In the genomic region with DNA sequence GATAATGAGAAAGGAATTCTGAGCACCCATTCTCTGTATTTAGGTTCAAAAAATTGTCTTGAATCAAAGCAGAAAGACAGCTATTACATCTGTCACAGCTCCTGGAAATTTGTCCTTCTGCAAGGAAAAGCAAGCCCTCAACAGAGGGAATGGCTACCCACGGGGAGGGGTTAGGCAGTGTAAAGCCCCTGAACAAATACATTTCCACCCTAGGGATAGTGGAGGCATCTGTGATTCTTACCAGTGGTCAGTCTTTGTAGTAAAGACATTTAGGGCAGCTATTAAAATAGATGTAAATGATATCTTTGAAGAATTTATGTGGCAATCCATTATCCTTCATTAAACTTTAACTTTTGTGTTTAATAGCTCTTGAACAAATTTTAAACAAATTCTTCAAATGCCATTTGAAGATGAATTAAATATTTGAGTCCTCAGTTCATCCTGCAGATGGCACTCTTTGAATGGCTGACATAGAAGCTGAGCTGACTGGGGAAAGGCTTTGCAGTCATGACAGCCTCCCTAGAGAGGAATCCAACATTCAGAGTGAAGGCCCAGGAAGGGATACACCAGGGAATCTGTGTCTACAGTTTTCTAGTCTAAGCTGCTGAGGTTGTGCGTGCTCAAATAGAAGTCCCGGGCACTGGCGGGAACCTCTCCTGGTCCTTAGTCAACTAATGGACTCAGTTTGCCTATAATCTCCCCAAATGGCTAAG, we compare ENCODE assay signal across 8 cellular contexts.
DNase-seq lines count a peak whose midpoint lies in the region; ATAC-seq and TF ChIP-seq lines count a peak whose summit lies in the region.

No MANE protein-coding gene starts in this region.

- WGBS in aorta, 2 donors, result 48 to 57% methylated on average over 4 of the region's 4 CpGs

- H3K36me3 ChIP-seq in H7 (replicated peaks; ENCODE audit: control insufficient read depth, insufficient read depth, low read length) (no peaks in the 10 kb centered on the region), aorta (ENCODE audit: control insufficient read depth in 1 of 2, insufficient read depth in 2 of 2, low read length in 1 of 2) (peaks cover 4 to 10% of the 10 kb centered on the region in 2 donors)

- DNase-seq in AG10803 (ENCODE audit: low read depth), result peak; percentile 79
- peak; percentile 57 for DNase-seq in H7
- DNase-seq in NCI-H446 treated with DMSO at 0.1 percent for 48 hours (lab: John Stamatoyannopoulos, UW), result peak; percentile 80
- peak; percentile 74 to 77 for DNase-seq in cardiac fibroblast (ENCODE audit: low read depth in 2 of 2)
- DNase-seq in kidney glomerular epithelial cell (lab: John Stamatoyannopoulos, UW), result peak; percentile 73
- DNase-seq in aorta, result no peak
- no peak for DNase-seq in stimulated activated naive CD4-positive, alpha-beta T cell (lab: John Stamatoyannopoulos, UW)

- peaks cover 0 to 7% of the 10 kb centered on the region in 2 donors for H3K4me1 ChIP-seq in aorta (ENCODE audit: control insufficient read depth in 1 of 2, insufficient read depth in 2 of 2, low read length in 2 of 2)

- H3K27me3 ChIP-seq in H7 (ENCODE audit: control insufficient read depth, insufficient read depth, low read length) (no peaks in the 10 kb centered on the region), aorta (ENCODE audit: control insufficient read depth in 1 of 2, insufficient read depth in 2 of 2, low read length in 1 of 2) (no peaks in the 10 kb centered on the region)

- peak; percentile 68 for ATAC-seq in aorta (ENCODE audit: low FRiP score)
- ATAC-seq in HG02623 (IDR thresholded peaks at IDR 0.05; ENCODE audit: unreplicated experiment), result no peak

- H3K4me3 ChIP-seq in AG10803 (ENCODE audit: low read length) (no peak overlapping the region), H7 (ENCODE audit: insufficient read depth, low read depth, low read length) (no peak overlapping the region), cardiac fibroblast (replicated peaks in 1 of 2; ENCODE audit: low read depth in 2 of 2, low read length in 2 of 2) (no peak overlapping the region), aorta (ENCODE audit: low read length in 2 of 2) (no peak overlapping the region)

- TF ChIP-seq CTCF in AG10803 (conservative IDR thresholded peaks at IDR 0.05; ENCODE audit: low read length) (peak; percentile 70), cardiac fibroblast (IDR thresholded peaks at IDR 0.05; ENCODE audit: low read depth, low read length) (peak; percentile 54)

- intact Hi-C loops in aorta (cut with DNase I), result loop anchor here (2.0 kb wide), 1 partner anchor 117 kb away; no protein-coding TSS in a partner anchor

- H3K9me3 ChIP-seq in aorta (ENCODE audit: control insufficient read depth, low read length), result no peaks in the 10 kb centered on the region

- H3K27ac ChIP-seq in aorta (ENCODE audit: low read depth in 1 of 2, low read length in 2 of 2), result no peak overlapping the region

Comparison
In these comparisons a context has a peak if more than half of its experiments do, and no peak if none do; other contexts are left out.
1. DNase-seq: peak in AG10803 (single experiment), H7 (single experiment), NCI-H446 treated with DMSO at 0.1 percent for 48 hours (single experiment), cardiac fibroblast (2 of 2) and kidney glomerular epithelial cell (single experiment); none in aorta (0 of 2) and stimulated activated naive CD4-positive, alpha-beta T cell (0 of 6).